ENCODE assay signal across 27 cellular contexts in the genomic region with DNA sequence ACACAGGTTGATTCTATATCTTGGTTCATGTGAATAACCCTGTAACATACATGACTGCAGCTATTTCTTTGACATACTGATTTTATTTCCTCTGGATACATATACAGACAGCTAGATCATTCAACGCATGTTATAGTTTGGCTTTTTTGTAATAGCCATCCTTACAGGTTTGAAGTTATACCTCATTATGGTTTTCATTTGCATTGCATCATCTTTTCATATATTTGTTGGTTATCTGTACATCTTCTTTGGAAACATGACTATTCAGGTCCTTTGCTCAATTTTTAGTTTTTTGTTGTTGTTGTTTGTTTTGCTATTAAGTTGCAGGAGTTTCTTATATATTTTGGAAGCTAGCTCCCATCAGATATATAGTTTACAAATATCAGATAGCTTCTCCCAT.
"Had no signal": no experiment of that assay in that cellular context is flagged by ENCODE, and none has a peak within 500 bp of the region (broad histone marks: within the 10 kb centered on the region; RNA-seq: fewer than 3 reads in every experiment).

No MANE protein-coding gene starts in this region.

- FAIRE-seq: urothelium cell line had no signal

- H3K27me3 ChIP-seq: stomach, suprapubic skin, testis, thyroid gland, tibial artery, tibial nerve, transverse colon, upper lobe of left lung, upper lobe of right lung, uterus, vagina had no signal

- H3K4me3 ChIP-seq: stomach, suprapubic skin, testis, thoracic aorta, thyroid gland, tibial artery, tibial nerve, transverse colon, upper lobe of left lung, upper lobe of right lung, uterus, vagina had no signal

- H3K27ac ChIP-seq: stomach, suprapubic skin, testis, thoracic aorta, thyroid gland, tibial artery, tibial nerve, transverse colon, upper lobe of left lung, upper lobe of right lung, uterus, vagina had no signal

- DNase-seq: stimulated activated CD4-positive, alpha-beta T cell treated with anti-CD3 and anti-CD28 coated beads, Interleukin-2, amount 100 ng/mL, for 48 hours; stimulated activated CD4-positive, alpha-beta T cell treated with anti-CD3 and anti-CD28 coated beads, Interleukin-4, amount 100 ng/mL, for 1 hour; stimulated activated CD4-positive, alpha-beta T cell treated with anti-CD3 and anti-CD28 coated beads, Interleukin-4, amount 100 ng/mL, for 24 hours; stimulated activated CD4-positive, alpha-beta T cell treated with anti-CD3 and anti-CD28 coated beads, Interleukin-4, amount 100 ng/mL, for 4 hours; stimulated activated CD8-positive, alpha-beta memory T cell treated with anti-CD3 and anti-CD28 coated beads, Interleukin-4, amount 100 ng/mL, for 48 hours; stimulated activated naive B cell treated with anti-CD40 and anti-IgM and Interleukin-4, amounts not matched to agents 10 μg/mL and 1 μg/mL and 100 μg/mL, for 72 hours; stimulated activated naive CD4-positive, alpha-beta T cell; stimulated activated naive CD4-positive, alpha-beta T cell treated with Interleukin-2 at 50 U/mL for 16 hours; stimulated activated naive CD8-positive, alpha-beta T cell treated with anti-CD3 and anti-CD28 coated beads, Interleukin-15, amount 100 ng/mL, for 72 hours; stimulated activated naive CD8-positive, alpha-beta T cell treated with anti-CD3 and anti-CD28 coated beads, Interleukin-15, Interleukin-2, amounts not matched to agents 100 U/mL and 50 U/mL, for 24 hours; stomach; substantia nigra; testis; thyroid gland; tibial artery; transverse colon; trophoblast cell; upper lobe of left lung; upper lobe of right lung; uterus had no signal

- H3K4me1 ChIP-seq: stomach, suprapubic skin, testis, thyroid gland, tibial artery, tibial nerve, transverse colon, upper lobe of left lung, upper lobe of right lung, uterus, vagina had no signal

- H3K36me3 ChIP-seq: stomach, suprapubic skin, thoracic aorta, thyroid gland, tibial artery, tibial nerve, transverse colon, upper lobe of left lung, upper lobe of right lung, uterus, vagina had no signal

- ATAC-seq: stimulated activated effector memory CD8-positive, alpha-beta T cell treated with anti-CD3 and anti-CD28 coated beads, Interleukin-12 subunit alpha, Interleukin-12 subunit beta, amount 100 ng/mL, for 72 hours; stimulated activated memory B cell treated with anti-CD40 and anti-IgM and Interleukin-4, amounts not matched to agents 10 μg/mL and 1 μg/mL and 100 μg/mL, for 72 hours; stimulated activated naive B cell treated with anti-CD40 and anti-IgM and Interleukin-4, amounts not matched to agents 10 μg/mL and 1 μg/mL and 100 μg/mL, for 72 hours; stimulated activated naive CD8-positive, alpha-beta T cell treated with anti-CD3 and anti-CD28 coated beads, Interleukin-15, amount 100 ng/mL, for 72 hours; stimulated activated naive CD8-positive, alpha-beta T cell treated with anti-CD3 and anti-CD28 coated beads, Interleukin-15, Interleukin-2, amounts not matched to agents 100 U/mL and 50 U/mL, for 24 hours; upper lobe of right lung had no signal

- H3K9me3 ChIP-seq: stomach, suprapubic skin, testis, thoracic aorta, thyroid gland, tibial artery, transverse colon, upper lobe of left lung, upper lobe of right lung, uterus, vagina had no signal
